12 cellular contexts compared by ENCODE assay signal in genomic region chr3:66441124-66441523, GRCh38. TPM values are rescaled to one million over a fixed set of nuclear protein-coding genes. Genes with fewer than 3 reads are reported as not detected.
DNase-seq lines count a peak whose midpoint lies in the region; ATAC-seq and TF ChIP-seq lines count a peak whose summit lies in the region.
"Had no signal": no experiment of that assay in that cellular context is flagged by ENCODE, and none has a peak within 500 bp of the region (broad histone marks: within the 10 kb centered on the region; RNA-seq: fewer than 3 reads in every experiment).

No MANE protein-coding gene starts in this region.

- H3K27me3 ChIP-seq in left ventricle myocardium inferior (ENCODE audit: low read depth) (no peaks in the 10 kb centered on the region), uterus (no peaks in the 10 kb centered on the region)
- H3K27me3 ChIP-seq: Peyer's patch had no signal

- no peaks in the 10 kb centered on the region for H3K9me3 Mint-ChIP-seq in activated CD4-positive, alpha-beta memory T cell treated with anti-CD3 and anti-CD28 coated beads for 36 hours
- H3K9me3 Mint-ChIP-seq: stimulated activated memory B cell treated with anti-CD40 and anti-IgM and Interleukin-4, amounts not matched to agents 10 μg/mL and 1 μg/mL and 100 μg/mL, for 72 hours had no signal

- CTCF ChIA-PET in activated CD4-positive, alpha-beta memory T cell treated with anti-CD3 and anti-CD28 coated beads for 36 hours (lab: Charles Lee): interaction anchor here (0.6 kb wide), 1 partner anchor 383 kb away, joined by 3 read pairs; no protein-coding TSS in a partner anchor

- no peak for ATAC-seq in left ventricle myocardium superior
- ATAC-seq in GM18868 (IDR thresholded peaks at IDR 0.05; ENCODE audit: unreplicated experiment): no peak
- ATAC-seq: esophagus mucosa; stimulated activated memory B cell treated with anti-CD40 and anti-IgM and Interleukin-4, amounts not matched to agents 10 μg/mL and 1 μg/mL and 100 μg/mL, for 72 hours had no signal

- H3K4me1 ChIP-seq in left ventricle myocardium inferior (peaks cover 100% of the 10 kb centered on the region), uterus (peaks cover 13 to 28% of the 10 kb centered on the region in 2 donors)

- H3K4me3 ChIP-seq in left ventricle myocardium inferior (no peak overlapping the region), astrocyte of the spinal cord (ENCODE audit: low read depth, low read length) (no peak overlapping the region), uterus (no peak overlapping the region)
- H3K4me3 ChIP-seq: Peyer's patch had no signal

- in situ Hi-C loops in astrocyte of the spinal cord (cut with HindIII; ENCODE audit: low sequenced_read_pairs): no loop called here

- TF ChIP-seq POLR2A in uterus (IDR thresholded peaks at IDR 0.05): no peak

- H3K9me3 ChIP-seq in left ventricle myocardium inferior (replicated peaks) (no peaks in the 10 kb centered on the region), uterus (no peaks in the 10 kb centered on the region)
- H3K9me3 ChIP-seq: Peyer's patch had no signal

- no peak overlapping the region for H3K27ac Mint-ChIP-seq in activated CD4-positive, alpha-beta memory T cell treated with anti-CD3 and anti-CD28 coated beads for 36 hours
- H3K27ac Mint-ChIP-seq: stimulated activated memory B cell treated with anti-CD40 and anti-IgM and Interleukin-4, amounts not matched to agents 10 μg/mL and 1 μg/mL and 100 μg/mL, for 72 hours had no signal

- H3K4me1 Mint-ChIP-seq in activated CD4-positive, alpha-beta memory T cell treated with anti-CD3 and anti-CD28 coated beads for 36 hours (ENCODE audit: low read depth): peaks cover 26% of the 10 kb centered on the region

- intact Hi-C loops in left ventricle myocardium inferior (cut with micrococcal nuclease) (no loop called here), left ventricle myocardium superior (cut with micrococcal nuclease) (no loop called here), uterus (cut with DNase I; ENCODE audit: low total_unique reads) (no loop called here)
- intact Hi-C loops in activated CD4-positive, alpha-beta memory T cell treated with anti-CD3 and anti-CD28 coated beads for 36 hours (cut with micrococcal nuclease): no loop called here

- POLR2A ChIA-PET in activated CD4-positive, alpha-beta memory T cell treated with anti-CD3 and anti-CD28 coated beads for 36 hours (lab: Charles Lee): no interaction called here

- DNase-seq in left ventricle myocardium inferior (no peak), left ventricle myocardium superior (no peak), astrocyte of the spinal cord (ENCODE audit: low read depth, low spot score) (peak; percentile 67), kidney glomerular epithelial cell (lab: John Stamatoyannopoulos, UW) (peak; percentile 27), uterus (no peak), ureter (ENCODE audit: low spot score) (no peak)
- DNase-seq in activated CD4-positive, alpha-beta memory T cell treated with anti-CD3 and anti-CD28 coated beads for 36 hours: no peak
- DNase-seq: activated CD8-positive, alpha-beta memory T cell treated with anti-CD3 and anti-CD28 coated beads, Interleukin-2, amount 50 U/mL, for 48 hours; Peyer's patch had no signal

- TF ChIP-seq CTCF in left ventricle myocardium inferior (IDR thresholded peaks at IDR 0.05; ENCODE audit: borderline replicate concordance) (no peak), astrocyte of the spinal cord (IDR thresholded peaks at IDR 0.05; ENCODE audit: low read depth, low read length) (no peak), uterus (IDR thresholded peaks at IDR 0.05) (no peak)

- peaks cover 20% of the 10 kb centered on the region for H3K36me3 Mint-ChIP-seq in activated CD4-positive, alpha-beta memory T cell treated with anti-CD3 and anti-CD28 coated beads for 36 hours
- H3K36me3 Mint-ChIP-seq: stimulated activated memory B cell treated with anti-CD40 and anti-IgM and Interleukin-4, amounts not matched to agents 10 μg/mL and 1 μg/mL and 100 μg/mL, for 72 hours had no signal

- peak overlapping the region; percentile 85 for H3K27ac ChIP-seq in left ventricle myocardium inferior (replicated peaks)
- peak overlapping the region; percentile 67 to 76 for H3K27ac ChIP-seq in uterus

- H3K36me3 ChIP-seq in left ventricle myocardium inferior (no peaks in the 10 kb centered on the region), uterus (no peaks in the 10 kb centered on the region)
- H3K36me3 ChIP-seq: Peyer's patch had no signal

- H3K4me3 Mint-ChIP-seq in activated CD4-positive, alpha-beta memory T cell treated with anti-CD3 and anti-CD28 coated beads for 36 hours: no peak overlapping the region
- H3K4me3 Mint-ChIP-seq: stimulated activated memory B cell treated with anti-CD40 and anti-IgM and Interleukin-4, amounts not matched to agents 10 μg/mL and 1 μg/mL and 100 μg/mL, for 72 hours had no signal

- H3K27me3 Mint-ChIP-seq in activated CD4-positive, alpha-beta memory T cell treated with anti-CD3 and anti-CD28 coated beads for 36 hours: no peaks in the 10 kb centered on the region
- H3K27me3 Mint-ChIP-seq: stimulated activated memory B cell treated with anti-CD40 and anti-IgM and Interleukin-4, amounts not matched to agents 10 μg/mL and 1 μg/mL and 100 μg/mL, for 72 hours had no signal

RNA-seq across cellular contexts. Expression of gene LRIG1, which starts 59.7 kb away (rescaled TPM):
- total RNA-seq in left ventricle myocardium inferior (137 TPM), left ventricle myocardium superior (104 TPM), uterus (100 to 1,000 TPM in 2 of 4 donors, 10 to 100 TPM in 2; 20.9 to 108 (median 69.6) TPM), ureter (15.8 TPM)
- 10 to 100 TPM; 35.3 to 40.4 TPM for total RNA-seq in activated CD4-positive, alpha-beta memory T cell treated with anti-CD3 and anti-CD28 coated beads for 36 hours

Comparison
In these comparisons a context has a peak if more than half of its experiments do, and no peak if none do; other contexts are left out.
1. DNase-seq: peak in astrocyte of the spinal cord (single experiment) and kidney glomerular epithelial cell (single experiment); none in left ventricle myocardium inferior (single experiment), left ventricle myocardium superior (single experiment), uterus (0 of 2), activated CD4-positive, alpha-beta memory T cell treated with anti-CD3 and anti-CD28 coated beads for 36 hours (single experiment) and ureter (single experiment).